Comparison of ENCODE assay signal across 8 cellular contexts in genomic region chr9:127714020-127714835, GRCh38. TPM values are rescaled to one million over a fixed set of nuclear protein-coding genes. Genes with fewer than 3 reads are reported as not detected.
A peak's percentile ranks its signal among the peaks of the same experiment; 100 is the strongest.
DNase-seq lines count a peak whose midpoint lies in the region; ATAC-seq, FAIRE-seq and TF ChIP-seq lines count a peak whose summit lies in the region.

No MANE protein-coding gene starts in this region.

- no peak for TF ChIP-seq EP300 in K562 (IDR thresholded peaks at IDR 0.05; ENCODE audit: low read length)

- H3K9me3 ChIP-seq in K562 (replicated peaks; ENCODE audit: control insufficient read depth, insufficient read depth, low read depth, low read length) = no peaks in the 10 kb centered on the region

- peaks cover 4 to 53% of the 10 kb centered on the region in 2 experiments; a peak in 4 of 5 replicates for H3K4me1 ChIP-seq in K562 (replicated peaks in 1 of 2; ENCODE audit: control insufficient read depth in 2 of 2, insufficient read depth in 2 of 2, low read length in 2 of 2)

- 0 out of 3 replicates have a peak, but pooled peaks cover 3% of the 10 kb centered on the region for H3K79me2 ChIP-seq in K562 (ENCODE audit: control insufficient read depth, insufficient read depth, low read length)

- H4K20me1 ChIP-seq in K562 (replicated peaks; ENCODE audit: control insufficient read depth, insufficient read depth, low read length) = peaks cover 3% of the 10 kb centered on the region; the same call in 1 of the 2 replicates

- H3K27me3 Mint-ChIP-seq in stimulated activated naive CD8-positive, alpha-beta T cell treated with anti-CD3 and anti-CD28 coated beads, Interleukin-15, Interleukin-2, amounts not matched to agents 100 ng/mL and 50 ng/mL, for 24 hours = no peaks in the 10 kb centered on the region
- H3K27me3 Mint-ChIP-seq in mesothelial cell of epicardium (ENCODE audit: low read depth) = no peaks in the 10 kb centered on the region

- H3K4me3 Mint-ChIP-seq in stimulated activated naive CD8-positive, alpha-beta T cell treated with anti-CD3 and anti-CD28 coated beads, Interleukin-15, Interleukin-2, amounts not matched to agents 100 ng/mL and 50 ng/mL, for 24 hours = peak overlapping the region; percentile 84
- H3K4me3 Mint-ChIP-seq in mesothelial cell of epicardium = peak overlapping the region; percentile 65

- ATAC-seq in stimulated activated naive CD8-positive, alpha-beta T cell treated with anti-CD3 and anti-CD28 coated beads, Interleukin-15, Interleukin-2, amounts not matched to agents 100 U/mL and 50 U/mL, for 24 hours = no peak
- ATAC-seq in K562 (no peak), GM19395 (IDR thresholded peaks at IDR 0.05; ENCODE audit: unreplicated experiment) (no peak), GM18519 (IDR thresholded peaks at IDR 0.05; ENCODE audit: low FRiP score, unreplicated experiment) (no peak)

- TF ChIP-seq RAD21 in K562 (CRISPR knock-in tag; conservative IDR thresholded peaks at IDR 0.05 in 1 of 2, IDR thresholded peaks at IDR 0.05 in 1 of 2) = no peak

- DNase-seq in stimulated activated naive CD8-positive, alpha-beta T cell treated with anti-CD3 and anti-CD28 coated beads, Interleukin-15, Interleukin-2, amounts not matched to agents 100 U/mL and 50 U/mL, for 24 hours = no peak
- no peak for DNase-seq in K562 (ENCODE audit: extremely low read depth in 1 of 4, low spot score in 3 of 4)
- no peak for DNase-seq in mesothelial cell of epicardium (ENCODE audit: low spot score in 2 of 2, unreplicated experiment in 2 of 2)
- no peak for DNase-seq in foreskin melanocyte
- no peak for DNase-seq in NCI-H2081 treated with DMSO at 0.1 percent for 48 hours (lab: John Stamatoyannopoulos, UW)

- H3K9me3 Mint-ChIP-seq in stimulated activated naive CD8-positive, alpha-beta T cell treated with anti-CD3 and anti-CD28 coated beads, Interleukin-15, Interleukin-2, amounts not matched to agents 100 ng/mL and 50 ng/mL, for 24 hours = no peaks in the 10 kb centered on the region
- no peaks in the 10 kb centered on the region for H3K9me3 Mint-ChIP-seq in mesothelial cell of epicardium

- H3K27ac ChIP-seq in K562 (ENCODE audit: extremely low read depth, low read depth, low read length) = no peak overlapping the region

- no peak overlapping the region for H2AFZ ChIP-seq in K562 (ENCODE audit: low read depth, low read length)

- H3K27me3 ChIP-seq in K562 (ENCODE audit: control insufficient read depth in 2 of 2, insufficient read depth in 2 of 2, low read length in 2 of 2) = no peaks in the 10 kb centered on the region

- BruUV-seq in K562 (replicated peaks; lab: Mats Ljungman, UMichigan) = no TSS peak

- WGBS in K562 (ENCODE audit: insufficient coverage, low coverage, missing lambda C conversion rate) = 75% methylated on average over 17 of the region's 21 CpGs

- H3K4me2 ChIP-seq in K562 (ENCODE audit: insufficient read depth, low read length) = 0 out of 2 replicates have a peak overlapping the region, but pooled peaks have one; percentile 33

- intact Hi-C loops in K562 (cut with micrococcal nuclease) = no loop called here

- H3K9ac ChIP-seq in K562 (ENCODE audit: insufficient read depth in 1 of 2, low read depth in 2 of 2, low read length in 2 of 2) = peak overlapping the region in 1 of 2 experiments; percentile 98; a peak in 2 of 4 replicates

- H3K36me3 ChIP-seq in K562 (ENCODE audit: control insufficient read depth, insufficient read depth, low read length) = no peaks in the 10 kb centered on the region

- H3K4me1 Mint-ChIP-seq in stimulated activated naive CD8-positive, alpha-beta T cell treated with anti-CD3 and anti-CD28 coated beads, Interleukin-15, Interleukin-2, amounts not matched to agents 100 ng/mL and 50 ng/mL, for 24 hours (ENCODE audit: low read depth) = peaks cover 26% of the 10 kb centered on the region
- H3K4me1 Mint-ChIP-seq in mesothelial cell of epicardium = peaks cover 16% of the 10 kb centered on the region

- H3K9me1 ChIP-seq in K562 (ENCODE audit: control insufficient read depth, insufficient read depth, low read length) = peaks cover 4% of the 10 kb centered on the region

- in situ Hi-C loops in K562 (cut with MboI) = no loop called here

- H3K27ac Mint-ChIP-seq in stimulated activated naive CD8-positive, alpha-beta T cell treated with anti-CD3 and anti-CD28 coated beads, Interleukin-15, Interleukin-2, amounts not matched to agents 100 ng/mL and 50 ng/mL, for 24 hours = peak overlapping the region; percentile 31
- no peak overlapping the region for H3K27ac Mint-ChIP-seq in mesothelial cell of epicardium

- POLR2A ChIA-PET in K562 (lab: Yijun Ruan, JAX) = interaction anchor here (0.6 to 0.8 kb wide), 2 partner anchors 30 to 1104 kb away, joined by 3 read pairs; no protein-coding TSS in a partner anchor

- peak overlapping the region; percentile 16; the same call in 1 of the 2 replicates for H3K4me3 ChIP-seq in K562

- H3K36me3 Mint-ChIP-seq in stimulated activated naive CD8-positive, alpha-beta T cell treated with anti-CD3 and anti-CD28 coated beads, Interleukin-15, Interleukin-2, amounts not matched to agents 100 ng/mL and 50 ng/mL, for 24 hours (ENCODE audit: low read depth) = peaks cover 4% of the 10 kb centered on the region
- H3K36me3 Mint-ChIP-seq in mesothelial cell of epicardium = no peaks in the 10 kb centered on the region

- CTCF ChIA-PET in K562 (lab: Yijun Ruan, JAX; ENCODE audit: low intra/inter-chr PET ratio) = no interaction called here

- TF ChIP-seq POLR2A in K562 (conservative IDR thresholded peaks at IDR 0.05) = no peak

- no peak for FAIRE-seq in K562 (lab: Jason Lieb, UNC)

- TF ChIP-seq CTCF in K562 (IDR thresholded peaks at IDR 0.05 in 2 of 3, conservative IDR thresholded peaks at IDR 0.05 in 1 of 3; ENCODE audit: insufficient read depth in 2 of 3, low read depth in 1 of 3, low read length in 3 of 3) = no peak
- TF ChIP-seq CTCF in mesothelial cell of epicardium (IDR thresholded peaks at IDR 0.05; ENCODE audit: unreplicated experiment) = no peak

RNA-seq across cellular contexts. Expression of gene PTRH1, which starts 1.2 kb away (rescaled TPM):
- total RNA-seq in K562 (2011; cell fraction: chromatin; rRNA removed; ENCODE audit: low replicate concordance) = 4.6 and 11.9 TPM in 2 replicates
- total RNA-seq in K562 (2011; cell fraction: nucleolus; rRNA removed) = 19.0 and 19.2 TPM in 2 replicates
- total RNA-seq in K562 (2011; cell fraction: nucleoplasm; rRNA removed) = 7.1 and 7.3 TPM in 2 replicates
- 43.1 and 54.3 TPM in 2 replicates for total RNA-seq in K562 (2014; rRNA removed)
- 1.1 and 1.8 TPM in 2 replicates for total RNA-seq in K562 (2014; rRNA removed; fragmentation: Illumina TruSeq; extraction: Trizol)
- total RNA-seq in K562 (2015; rRNA removed; fragmentation: Illumina TruSeq; extraction: Trizol) = 7.4 and 8.0 TPM in 2 replicates
- total RNA-seq in K562 (2021) = 21.1 and 21.6 TPM in 2 replicates
- polyA plus RNA-seq in K562 (2011; rRNA removed) = 5.7 and 8.1 TPM in 2 replicates
- polyA plus RNA-seq in K562 (2011; cell fraction: cytosol; rRNA removed) = 12.2 and 34.1 TPM in 2 replicates
- 7.6 and 15.8 TPM in 2 replicates for polyA plus RNA-seq in K562 (2011; cell fraction: nucleus; rRNA removed)
- 12.2 and 19.2 TPM in 2 replicates for polyA plus RNA-seq in K562 (2012)
- polyA plus RNA-seq in K562 (2014; fragmentation: Illumina TruSeq; extraction: Trizol) = 3.1 and 6.7 TPM in 2 replicates
- 1 to 10 TPM in 1 of 2 experiments, under 1 TPM in 1; 0.63 to 1.0 TPM for polyA plus RNA-seq in K562 (2014; fragmentation: Nextera tagmentation; extraction: Ambion mirVana)
- 28.2 and 44.3 TPM in 2 replicates for polyA plus RNA-seq in K562 (2014; rRNA removed)
- polyA minus RNA-seq in K562 (2011; rRNA and poly(A)+ RNA removed) = 1.0 and 1.1 TPM in 2 replicates
- polyA minus RNA-seq in K562 (2011; cell fraction: cytosol; rRNA and poly(A)+ RNA removed) = 3.9 and 5.4 TPM in 2 replicates
- 4.1 and 6.2 TPM in 2 replicates for polyA minus RNA-seq in K562 (2011; cell fraction: nucleus; rRNA and poly(A)+ RNA removed)
- total RNA-seq in mesothelial cell of epicardium = 9.4 to 10.3 TPM (median 9.5 TPM) in 3 replicates

RNA-seq across cellular contexts. Expression of gene TTC16, which starts 1.7 kb away (rescaled TPM):
- not detected in 2 replicates for total RNA-seq in K562 (2011; cell fraction: chromatin; rRNA removed; ENCODE audit: low replicate concordance)
- total RNA-seq in K562 (2011; cell fraction: nucleolus; rRNA removed) = not detected in 2 replicates
- total RNA-seq in K562 (2011; cell fraction: nucleoplasm; rRNA removed) = not detected in 2 replicates
- total RNA-seq in K562 (2014; rRNA removed) (not detected in 2 replicates), K562 (2014; rRNA removed; fragmentation: Illumina TruSeq; extraction: Trizol) (not detected in 2 replicates), K562 (2015; rRNA removed; fragmentation: Illumina TruSeq; extraction: Trizol) (not detected in 2 replicates), K562 (2021) (not detected in 2 replicates), mesothelial cell of epicardium (0.07 TPM in 1 of 3 replicates, not detected in the others)
- polyA plus RNA-seq in K562 (2011; rRNA removed) (not detected in 2 replicates), K562 (2014; fragmentation: Illumina TruSeq; extraction: Trizol) (not detected in 2 replicates), K562 (2014; fragmentation: Nextera tagmentation; extraction: Ambion mirVana) (not detected), K562 (2014; rRNA removed) (0.11 TPM in 1 of 2 replicates, not detected in the other)
- polyA plus RNA-seq in K562 (2011; cell fraction: cytosol; rRNA removed) = not detected in 2 replicates
- polyA plus RNA-seq in K562 (2011; cell fraction: nucleus; rRNA removed) = 0.03 and 0.04 TPM in 2 replicates
- not detected in 2 replicates for polyA plus RNA-seq in K562 (2012)
- polyA minus RNA-seq in K562 (2011; rRNA and poly(A)+ RNA removed) = not detected in 2 replicates
- not detected in 2 replicates for polyA minus RNA-seq in K562 (2011; cell fraction: cytosol; rRNA and poly(A)+ RNA removed)
- polyA minus RNA-seq in K562 (2011; cell fraction: nucleus; rRNA and poly(A)+ RNA removed) = not detected in 2 replicates

RNA-seq across cellular contexts. Expression of gene CFAP157, which starts 7.4 kb away (rescaled TPM):
- total RNA-seq in K562 (2011; cell fraction: chromatin; rRNA removed; ENCODE audit: low replicate concordance) = not detected in 2 replicates
- not detected in 2 replicates for total RNA-seq in K562 (2011; cell fraction: nucleolus; rRNA removed)
- not detected in 2 replicates for total RNA-seq in K562 (2011; cell fraction: nucleoplasm; rRNA removed)
- total RNA-seq in K562 (2014; rRNA removed) = not detected in 2 replicates
- not detected in 2 replicates for total RNA-seq in K562 (2014; rRNA removed; fragmentation: Illumina TruSeq; extraction: Trizol)
- not detected in 2 replicates for total RNA-seq in K562 (2015; rRNA removed; fragmentation: Illumina TruSeq; extraction: Trizol)
- not detected in 2 replicates for total RNA-seq in K562 (2021)
- not detected in 2 replicates for polyA plus RNA-seq in K562 (2011; rRNA removed)
- not detected in 2 replicates for polyA plus RNA-seq in K562 (2011; cell fraction: cytosol; rRNA removed)
- 0.06 TPM in 1 of 2 replicates, not detected in the other for polyA plus RNA-seq in K562 (2011; cell fraction: nucleus; rRNA removed)
- polyA plus RNA-seq in K562 (2012) = 0.60 and 0.99 TPM in 2 replicates
- polyA plus RNA-seq in K562 (2014; fragmentation: Illumina TruSeq; extraction: Trizol) = not detected in 2 replicates
- under 1 TPM in 1 of 2 experiments, not detected in 1; 0.03 TPM for polyA plus RNA-seq in K562 (2014; fragmentation: Nextera tagmentation; extraction: Ambion mirVana)
- polyA plus RNA-seq in K562 (2014; rRNA removed) = not detected in 2 replicates
- polyA minus RNA-seq in K562 (2011; rRNA and poly(A)+ RNA removed) = not detected in 2 replicates
- not detected in 2 replicates for polyA minus RNA-seq in K562 (2011; cell fraction: cytosol; rRNA and poly(A)+ RNA removed)
- not detected in 2 replicates for polyA minus RNA-seq in K562 (2011; cell fraction: nucleus; rRNA and poly(A)+ RNA removed)
- 0.34 to 0.49 TPM (median 0.41 TPM) in 3 replicates for total RNA-seq in mesothelial cell of epicardium

RNA-seq across cellular contexts. Expression of gene TOR2A, which starts 20.9 kb away (rescaled TPM):
- total RNA-seq in K562 (2011; cell fraction: chromatin; rRNA removed; ENCODE audit: low replicate concordance) = 7.9 and 25.4 TPM in 2 replicates
- 33.0 and 44.0 TPM in 2 replicates for total RNA-seq in K562 (2011; cell fraction: nucleolus; rRNA removed)
- 22.6 and 27.5 TPM in 2 replicates for total RNA-seq in K562 (2011; cell fraction: nucleoplasm; rRNA removed)
- total RNA-seq in K562 (2014; rRNA removed) (21.3 and 23.5 TPM in 2 replicates), K562 (2014; rRNA removed; fragmentation: Illumina TruSeq; extraction: Trizol) (3.0 and 3.7 TPM in 2 replicates), K562 (2015; rRNA removed; fragmentation: Illumina TruSeq; extraction: Trizol) (11.1 and 12.0 TPM in 2 replicates), K562 (2021) (25.9 and 28.3 TPM in 2 replicates), mesothelial cell of epicardium (14.0 to 17.3 TPM (median 15.9 TPM) in 3 replicates)
- polyA plus RNA-seq in K562 (2011; rRNA removed) (8.4 and 15.0 TPM in 2 replicates), K562 (2014; fragmentation: Illumina TruSeq; extraction: Trizol) (15.7 and 22.6 TPM in 2 replicates), K562 (2014; fragmentation: Nextera tagmentation; extraction: Ambion mirVana) (1 to 10 TPM in 1 of 2 experiments, under 1 TPM in 1; 0.80 to 1.1 TPM), K562 (2014; rRNA removed) (22.5 and 27.2 TPM in 2 replicates)
- 20.5 and 35.0 TPM in 2 replicates for polyA plus RNA-seq in K562 (2011; cell fraction: cytosol; rRNA removed)
- polyA plus RNA-seq in K562 (2011; cell fraction: nucleus; rRNA removed) = 34.3 and 45.7 TPM in 2 replicates
- polyA plus RNA-seq in K562 (2012) = 20.6 and 50.6 TPM in 2 replicates
- 2.8 and 3.6 TPM in 2 replicates for polyA minus RNA-seq in K562 (2011; rRNA and poly(A)+ RNA removed)
- polyA minus RNA-seq in K562 (2011; cell fraction: cytosol; rRNA and poly(A)+ RNA removed) = 11.3 and 18.2 TPM in 2 replicates
- 12.5 and 19.1 TPM in 2 replicates for polyA minus RNA-seq in K562 (2011; cell fraction: nucleus; rRNA and poly(A)+ RNA removed)
